ENCODE assay signal across 10 cellular contexts in genomic region chr17:8887834-8888703, GRCh38. TPM values are rescaled to one million over a fixed set of nuclear protein-coding genes. Genes with fewer than 3 reads are reported as not detected.
A peak's percentile ranks its signal among the peaks of the same experiment; 100 is the strongest.
DNase-seq lines count a peak whose midpoint lies in the region; ATAC-seq, FAIRE-seq and TF ChIP-seq lines count a peak whose summit lies in the region.
"Had no signal": no experiment of that assay in that cellular context is flagged by ENCODE, and none has a peak within 500 bp of the region (broad histone marks: within the 10 kb centered on the region; RNA-seq: fewer than 3 reads in every experiment).

No MANE protein-coding gene starts in this region.

- H3K4me3 ChIP-seq in transverse colon (no peak overlapping the region), Peyer's patch (no peak overlapping the region)
- H3K4me3 ChIP-seq: HAP-1 had no signal

- no peak overlapping the region for H3K4me3 Mint-ChIP-seq in progenitor cell of endocrine pancreas (ENCODE audit: low read depth)
- H3K4me3 Mint-ChIP-seq in activated CD4-positive, alpha-beta T cell treated with anti-CD3 and anti-CD28 coated beads, Interleukin-2, amount 10 ng/mL, durations not matched to agents 7 days and 5 days: no peak overlapping the region
- H3K4me3 Mint-ChIP-seq: naive thymus-derived CD8-positive, alpha-beta T cell had no signal

- H3K9me3 Mint-ChIP-seq in progenitor cell of endocrine pancreas (ENCODE audit: low read depth): no peaks in the 10 kb centered on the region
- H3K9me3 Mint-ChIP-seq in activated CD4-positive, alpha-beta T cell treated with anti-CD3 and anti-CD28 coated beads, Interleukin-2, amount 10 ng/mL, durations not matched to agents 7 days and 5 days: no peaks in the 10 kb centered on the region
- H3K9me3 Mint-ChIP-seq: naive thymus-derived CD8-positive, alpha-beta T cell had no signal

- POLR2A ChIA-PET in activated CD4-positive, alpha-beta T cell treated with anti-CD3 and anti-CD28 coated beads, Interleukin-2, amount 10 ng/mL, durations not matched to agents 7 days and 5 days (lab: Charles Lee): no interaction called here

- no peak for TF ChIP-seq EP300 in transverse colon (IDR thresholded peaks at IDR 0.05; ENCODE audit: low read depth)

- ATAC-seq in GM21381 (IDR thresholded peaks at IDR 0.05; ENCODE audit: unreplicated experiment): no peak
- ATAC-seq: naive thymus-derived CD8-positive, alpha-beta T cell had no signal

- no peak overlapping the region for H3K27ac Mint-ChIP-seq in progenitor cell of endocrine pancreas
- H3K27ac Mint-ChIP-seq in activated CD4-positive, alpha-beta T cell treated with anti-CD3 and anti-CD28 coated beads, Interleukin-2, amount 10 ng/mL, durations not matched to agents 7 days and 5 days: no peak overlapping the region

- TF ChIP-seq POLR2A in H54 (IDR thresholded peaks at IDR 0.05; ENCODE audit: low read depth, low read length): no peak
- TF ChIP-seq POLR2A in transverse colon (IDR thresholded peaks at IDR 0.05): no peak
- TF ChIP-seq POLR2A in Peyer's patch (IDR thresholded peaks at IDR 0.05): no peak

- 78 to 85% methylated on average over 6 to 39 of the region's 39 CpGs for WGBS in transverse colon (ENCODE audit: low coverage in 1 of 2), 2 donors

- H3K4me1 Mint-ChIP-seq in progenitor cell of endocrine pancreas (ENCODE audit: low read depth): no peaks in the 10 kb centered on the region
- peaks cover 16% of the 10 kb centered on the region for H3K4me1 Mint-ChIP-seq in activated CD4-positive, alpha-beta T cell treated with anti-CD3 and anti-CD28 coated beads, Interleukin-2, amount 10 ng/mL, durations not matched to agents 7 days and 5 days

- CTCF ChIA-PET in activated CD4-positive, alpha-beta T cell treated with anti-CD3 and anti-CD28 coated beads, Interleukin-2, amount 10 ng/mL, durations not matched to agents 7 days and 5 days (lab: Charles Lee): no interaction called here

- TF ChIP-seq CTCF in progenitor cell of endocrine pancreas (IDR thresholded peaks at IDR 0.05; ENCODE audit: unreplicated experiment) (peak; percentile 43), transverse colon (IDR thresholded peaks at IDR 0.05) (peak in 1 of 5 experiments; percentile 19), Peyer's patch (IDR thresholded peaks at IDR 0.05) (peak in 2 of 6 experiments; percentile 19 to 29)

- H3K4me1 ChIP-seq in transverse colon: no peaks in the 10 kb centered on the region
- H3K4me1 ChIP-seq in Peyer's patch: no peaks in the 10 kb centered on the region
- H3K4me1 ChIP-seq: HAP-1 had no signal

- H3K36me3 ChIP-seq in transverse colon (no peaks in the 10 kb centered on the region), Peyer's patch (peaks cover 0 to 4% (median 0%) of the 10 kb centered on the region in 3 donors)
- H3K36me3 ChIP-seq: HAP-1 had no signal

- H3K27me3 Mint-ChIP-seq in progenitor cell of endocrine pancreas: peaks cover 16% of the 10 kb centered on the region
- H3K27me3 Mint-ChIP-seq in activated CD4-positive, alpha-beta T cell treated with anti-CD3 and anti-CD28 coated beads, Interleukin-2, amount 10 ng/mL, durations not matched to agents 7 days and 5 days: no peaks in the 10 kb centered on the region
- H3K27me3 Mint-ChIP-seq: naive thymus-derived CD8-positive, alpha-beta T cell had no signal

- in situ Hi-C loops in transverse colon (cut with MboI; ENCODE audit: low pct_ligation_motif_present in 1 of 4, low pct_unique_long_range_greater_than_20kb in 1 of 4, low sequenced_read_pairs in 3 of 4): loop anchor here in 1 of 4 donors (25.0 kb wide), 1 partner anchor 99 kb away; no protein-coding TSS in a partner anchor

- intact Hi-C loops in cardiac septum (cut with DNase I): no loop called here
- intact Hi-C loops in transverse colon (cut with DNase I; ENCODE audit: low total_unique reads): no loop called here

- no peak for FAIRE-seq in H54 (lab: Jason Lieb, UNC)

- DNase-seq in H54 (ENCODE audit: insufficient read length, low spot score): peak; percentile 18
- DNase-seq in SW480 (ENCODE audit: low spot score): peak; percentile 81
- peak; percentile 66 for DNase-seq in cardiac septum (ENCODE audit: low spot score)
- no peak for DNase-seq in progenitor cell of endocrine pancreas (ENCODE audit: low spot score, unreplicated experiment)
- no peak for DNase-seq in transverse colon
- DNase-seq in Peyer's patch: no peak
- DNase-seq in activated CD4-positive, alpha-beta T cell treated with anti-CD3 and anti-CD28 coated beads, Interleukin-2, amount 10 ng/mL, durations not matched to agents 7 days and 5 days: no peak

- H3K27me3 ChIP-seq in transverse colon (no peaks in the 10 kb centered on the region), Peyer's patch (no peaks in the 10 kb centered on the region)

- H3K9me3 ChIP-seq in transverse colon (no peaks in the 10 kb centered on the region), Peyer's patch (no peaks in the 10 kb centered on the region)
- H3K9me3 ChIP-seq: HAP-1 had no signal

- no peak overlapping the region for H3K27ac ChIP-seq in transverse colon
- no peak overlapping the region for H3K27ac ChIP-seq in Peyer's patch

- no peaks in the 10 kb centered on the region for H3K36me3 Mint-ChIP-seq in progenitor cell of endocrine pancreas (ENCODE audit: insufficient read depth)
- H3K36me3 Mint-ChIP-seq in activated CD4-positive, alpha-beta T cell treated with anti-CD3 and anti-CD28 coated beads, Interleukin-2, amount 10 ng/mL, durations not matched to agents 7 days and 5 days (ENCODE audit: low read depth): peaks cover 59% of the 10 kb centered on the region

RNA-seq across cellular contexts. Expression of gene PIK3R6, which starts 20.6 kb away (rescaled TPM):
- 1.00 TPM for total RNA-seq in cardiac septum
- 0.07 TPM in 1 of 2 replicates, not detected in the other for total RNA-seq in progenitor cell of endocrine pancreas
- total RNA-seq in transverse colon: 1 to 10 TPM in 1 of 4 donors, under 1 TPM in 1, not detected in 2; 0.55 to 1.4 TPM
- 10 to 100 TPM in 1 of 4 donors, 1 to 10 TPM in 2, under 1 TPM in 1; 0.88 to 14.9 (median 2.8) TPM for total RNA-seq in Peyer's patch
- total RNA-seq in activated CD4-positive, alpha-beta T cell treated with anti-CD3 and anti-CD28 coated beads, Interleukin-2, amount 10 ng/mL, durations not matched to agents 7 days and 5 days: 1 to 10 TPM; 6.2 to 7.1 TPM

Comparison
In these comparisons a context has a peak if more than half of its experiments do, and no peak if none do; other contexts are left out.
1. DNase-seq: peak in H54 (single experiment), SW480 (single experiment) and cardiac septum (single experiment); none in progenitor cell of endocrine pancreas (single experiment), transverse colon (single experiment), Peyer's patch (0 of 3) and activated CD4-positive, alpha-beta T cell treated with anti-CD3 and anti-CD28 coated beads, Interleukin-2, amount 10 ng/mL, durations not matched to agents 7 days and 5 days (single experiment).